In genomic region chr6:128000363-128000762, GRCh38 we compare ENCODE assay signal across 1 cellular context.
TF ChIP-seq lines count a peak whose summit lies in the region.

No MANE protein-coding gene starts in this region.

TF ChIP-seq in GM23338, 12 proteins besides CTCF, POLR2A, EP300 and RAD21 (continued from another document):
- TF ChIP-seq POLR2AphosphoS5 (IDR thresholded peaks at IDR 0.05; ENCODE audit: low read depth) (no peak), ETS1 (IDR thresholded peaks at IDR 0.05) (no peak), EZH2phosphoT487 (IDR thresholded peaks at IDR 0.05; ENCODE audit: unreplicated experiment) (no peak), REST (IDR thresholded peaks at IDR 0.05; ENCODE audit: unreplicated experiment) (no peak), EZH2 (IDR thresholded peaks at IDR 0.05; ENCODE audit: low read depth, unreplicated experiment) (no peak)
